Comparison of ENCODE assay signal across 1 cellular context in genomic region chr6:168892031-168892430, GRCh38.
TF ChIP-seq lines count a peak whose summit lies in the region.

No MANE protein-coding gene starts in this region.

TF ChIP-seq in HepG2, 621 proteins besides CTCF, POLR2A, EP300 and RAD21:
- TF ChIP-seq ZNF687 (CRISPR knock-in tag; IDR thresholded peaks at IDR 0.05) = no peak
- TF ChIP-seq THAP9 (CRISPR knock-in tag; IDR thresholded peaks at IDR 0.05; ENCODE audit: borderline replicate concordance) = no peak
- TF ChIP-seq ZNF33A (CRISPR knock-in tag; IDR thresholded peaks at IDR 0.05; ENCODE audit: borderline replicate concordance) = no peak
- TF ChIP-seq RNF219 (CRISPR knock-in tag; IDR thresholded peaks at IDR 0.05) = no peak
- no peak for TF ChIP-seq RORA (CRISPR knock-in tag; IDR thresholded peaks at IDR 0.05)
